In the genomic region with DNA sequence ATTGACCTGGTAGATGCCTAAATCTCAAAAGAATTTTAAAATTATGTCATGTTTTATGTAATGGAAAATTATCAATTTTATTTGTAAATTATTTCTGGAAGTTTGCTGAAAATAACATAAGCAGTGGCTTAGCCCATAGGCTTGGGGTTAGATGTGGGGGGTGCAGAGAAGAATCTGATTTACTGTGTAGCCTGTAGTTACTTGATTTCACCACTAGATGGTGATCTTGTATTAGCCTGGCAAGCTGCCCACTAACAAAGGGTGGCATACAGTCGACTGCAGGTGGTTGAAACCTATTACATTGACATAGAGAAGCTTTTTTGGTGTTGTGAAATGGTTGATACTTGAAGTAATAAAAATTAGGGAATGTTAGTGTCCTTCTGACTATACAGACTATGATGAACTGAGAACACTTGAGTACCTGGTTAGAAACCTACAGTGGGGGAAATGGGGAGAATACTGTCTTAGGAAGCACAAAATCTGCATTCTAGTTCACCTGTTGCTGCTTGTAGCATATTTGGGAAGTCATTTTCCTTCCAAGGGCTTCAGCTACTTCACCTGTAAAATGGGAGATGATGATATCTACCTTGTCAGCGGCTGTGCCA, we compare ENCODE assay signal across 8 cellular contexts.
DNase-seq lines count a peak whose midpoint lies in the region; ATAC-seq and TF ChIP-seq lines count a peak whose summit lies in the region.

No MANE protein-coding gene starts in this region.

- ATAC-seq in GM19438 (IDR thresholded peaks at IDR 0.05; ENCODE audit: low read depth, unreplicated experiment): peak; percentile 97
- peak; percentile 94 for ATAC-seq in HG03342 (IDR thresholded peaks at IDR 0.05; ENCODE audit: unreplicated experiment)

- peaks cover 4% of the 10 kb centered on the region for H3K4me1 Mint-ChIP-seq in neural crest cell

- no peaks in the 10 kb centered on the region for H3K36me3 Mint-ChIP-seq in neural crest cell (ENCODE audit: low read depth)

- H3K27ac Mint-ChIP-seq in neural crest cell (ENCODE audit: unreplicated experiment): no peak overlapping the region

- H3K27me3 Mint-ChIP-seq in neural crest cell (ENCODE audit: low read depth): no peaks in the 10 kb centered on the region

- intact Hi-C loops in posterior vena cava (cut with DNase I): loop anchor here in 1 of 2 donors (10.0 kb wide), 1 partner anchor 1548 kb away; no protein-coding TSS in a partner anchor

- TF ChIP-seq CTCF in WI38 (IDR thresholded peaks at IDR 0.05; ENCODE audit: low read depth, low read length): peak; percentile 61
- TF ChIP-seq CTCF in neural crest cell (conservative IDR thresholded peaks at IDR 0.05): peak; percentile 98

- H3K9me3 Mint-ChIP-seq in neural crest cell: no peaks in the 10 kb centered on the region

- no peak overlapping the region for H3K4me3 Mint-ChIP-seq in neural crest cell

- H3K4me3 ChIP-seq in WI38 (ENCODE audit: low read depth, low read length): no peak overlapping the region

- DNase-seq in DMS79 treated with DMSO at 0.1 percent for 48 hours (lab: John Stamatoyannopoulos, UW) (peak; percentile 73), NCI-H2196 treated with DMSO at 0.1 percent for 48 hours (lab: John Stamatoyannopoulos, UW; ENCODE audit: unreplicated experiment) (peak; percentile 60), fibroblast of the conjunctiva (ENCODE audit: low read depth) (peak; percentile 9), neural crest cell (ENCODE audit: low read depth, low spot score) (no peak), posterior vena cava (ENCODE audit: low spot score) (no peak)

Comparison
In these comparisons a context has a peak if more than half of its experiments do, and no peak if none do; other contexts are left out.
1. DNase-seq: peak in DMS79 treated with DMSO at 0.1 percent for 48 hours (single experiment), NCI-H2196 treated with DMSO at 0.1 percent for 48 hours (single experiment) and fibroblast of the conjunctiva (single experiment); none in neural crest cell (single experiment) and posterior vena cava (single experiment).